13 cellular contexts compared by ENCODE assay signal in the genomic region with DNA sequence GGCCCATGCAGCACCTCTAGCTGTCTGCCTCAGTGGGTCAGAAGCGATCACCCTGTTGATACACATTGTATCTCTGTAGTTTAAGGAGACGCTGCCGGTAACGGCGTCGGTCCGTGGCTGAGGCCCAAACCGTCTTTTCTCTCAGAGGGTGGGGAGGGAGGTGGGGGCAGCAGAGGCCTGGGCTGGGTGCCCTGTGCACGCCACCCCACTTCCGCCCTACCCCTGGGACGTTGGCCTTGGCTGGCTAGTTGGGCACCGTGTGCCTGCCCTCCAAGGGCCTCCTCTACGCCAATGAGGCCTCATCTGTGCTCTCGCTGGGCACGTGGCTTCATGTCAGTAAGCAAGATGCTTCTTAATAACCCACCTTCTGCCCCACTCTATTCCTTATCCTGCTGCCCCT. TPM values are rescaled to one million over a fixed set of nuclear protein-coding genes. Genes with fewer than 3 reads are reported as not detected.
DNase-seq lines count a peak whose midpoint lies in the region; ATAC-seq, FAIRE-seq and TF ChIP-seq lines count a peak whose summit lies in the region.
"Had no signal": no experiment of that assay in that cellular context is flagged by ENCODE, and none has a peak within 500 bp of the region (broad histone marks: within the 10 kb centered on the region; RNA-seq: fewer than 3 reads in every experiment).

No MANE protein-coding gene starts in this region.

- H3K36me3 ChIP-seq in stomach (peaks cover 44 to 64% (median 57%) of the 10 kb centered on the region in 4 donors), small intestine (ENCODE audit: control insufficient read depth in 2 of 2, insufficient read depth in 2 of 2, low read length in 2 of 2) (peaks cover 31 to 32% of the 10 kb centered on the region in 2 donors)

- no peak for TF ChIP-seq POLR2A in stomach (IDR thresholded peaks at IDR 0.05)

- TF ChIP-seq EP300 in stomach (IDR thresholded peaks at IDR 0.05) = no peak

- H3K4me3 Mint-ChIP-seq in activated CD4-positive, alpha-beta memory T cell treated with anti-CD3 and anti-CD28 coated beads for 36 hours = no peak overlapping the region
- no peak overlapping the region for H3K4me3 Mint-ChIP-seq in immature natural killer cell

- no peak for FAIRE-seq in small intestine (lab: Jason Lieb, UNC)
- FAIRE-seq: islet of Langerhans had no signal

- no peaks in the 10 kb centered on the region for H3K27me3 Mint-ChIP-seq in activated CD4-positive, alpha-beta memory T cell treated with anti-CD3 and anti-CD28 coated beads for 36 hours
- peaks cover 8 to 22% (median 13%) of the 10 kb centered on the region in 3 donors for H3K27me3 Mint-ChIP-seq in immature natural killer cell (ENCODE audit: low read depth in 3 of 3)

- intact Hi-C loops in activated CD4-positive, alpha-beta memory T cell treated with anti-CD3 and anti-CD28 coated beads for 36 hours (cut with micrococcal nuclease) = no loop called here
- intact Hi-C loops in stomach (cut with DNase I; ENCODE audit: low total_unique reads) = no loop called here

- H3K36me3 Mint-ChIP-seq in activated CD4-positive, alpha-beta memory T cell treated with anti-CD3 and anti-CD28 coated beads for 36 hours = peaks cover 53% of the 10 kb centered on the region
- H3K36me3 Mint-ChIP-seq in immature natural killer cell = peaks cover 5 to 18% (median 10%) of the 10 kb centered on the region in 3 donors

- DNase-seq in activated CD8-positive, alpha-beta memory T cell treated with anti-CD3 and anti-CD28 coated beads, Interleukin-2, amount 50 U/mL, for 4 hours = peak; percentile 16
- no peak for DNase-seq in activated CD8-positive, alpha-beta memory T cell treated with anti-CD3 and anti-CD28 coated beads for 24 hours
- DNase-seq in activated CD4-positive, alpha-beta memory T cell treated with anti-CD3 and anti-CD28 coated beads for 36 hours = no peak
- DNase-seq in immature natural killer cell (no peak), stomach (no peak), small intestine (no peak), NCI-H187 treated with DMSO at 0.1 percent for 48 hours (lab: John Stamatoyannopoulos, UW) (no peak)
- DNase-seq: dermis blood vessel endothelial cell, DMS79 had no signal

- H3K4me1 Mint-ChIP-seq in activated CD4-positive, alpha-beta memory T cell treated with anti-CD3 and anti-CD28 coated beads for 36 hours (ENCODE audit: low read depth) = peaks cover 44% of the 10 kb centered on the region
- peaks cover 40 to 43% of the 10 kb centered on the region in 2 donors for H3K4me1 Mint-ChIP-seq in immature natural killer cell

- H3K27ac Mint-ChIP-seq in activated CD4-positive, alpha-beta memory T cell treated with anti-CD3 and anti-CD28 coated beads for 36 hours = peak overlapping the region; percentile 47
- peak overlapping the region; percentile 40 to 81 (median 66) for H3K27ac Mint-ChIP-seq in immature natural killer cell

- no peaks in the 10 kb centered on the region for H3K9me3 Mint-ChIP-seq in activated CD4-positive, alpha-beta memory T cell treated with anti-CD3 and anti-CD28 coated beads for 36 hours
- no peaks in the 10 kb centered on the region for H3K9me3 Mint-ChIP-seq in immature natural killer cell

- H3K27ac ChIP-seq in stomach (peak overlapping the region; percentile 53 to 97 (median 83)), small intestine (ENCODE audit: low read depth in 1 of 2, low read length in 1 of 2) (no peak overlapping the region)
- H3K27ac ChIP-seq: Peyer's patch had no signal

- H3K4me3 ChIP-seq in stomach (peak overlapping the region in 1 of 4 donors; percentile 85), small intestine (ENCODE audit: low read depth in 1 of 2, low read length in 2 of 2) (no peak overlapping the region)
- H3K4me3 ChIP-seq: HAP-1, Peyer's patch had no signal

- H3K27me3 ChIP-seq in stomach (no peaks in the 10 kb centered on the region), small intestine (ENCODE audit: control insufficient read depth in 2 of 2, insufficient read depth in 2 of 2, low read length in 2 of 2) (no peaks in the 10 kb centered on the region)
- H3K27me3 ChIP-seq: Peyer's patch had no signal

- POLR2A ChIA-PET in activated CD4-positive, alpha-beta memory T cell treated with anti-CD3 and anti-CD28 coated beads for 36 hours (lab: Charles Lee) = interaction anchor here (4.7 kb wide), 1 partner anchor 7 kb away, joined by 56 read pairs; the partner anchor contains the start of gene ZC3H12A

- 54 to 61% (median 56%) methylated on average over 13 to 15 of the region's 15 CpGs for WGBS in stomach, 5 donors
- WGBS in small intestine, 3 donors = 75 to 83% (median 79%) methylated on average over 15 of the region's 15 CpGs

- TF ChIP-seq CTCF in stomach (IDR thresholded peaks at IDR 0.05) = no peak

- ATAC-seq in GM18861 (IDR thresholded peaks at IDR 0.05; ENCODE audit: unreplicated experiment) = no peak

- H3K9me3 ChIP-seq in stomach (no peaks in the 10 kb centered on the region), small intestine (ENCODE audit: control insufficient read depth, low read depth) (no peaks in the 10 kb centered on the region)
- H3K9me3 ChIP-seq: HAP-1, Peyer's patch had no signal

- CTCF ChIA-PET in activated CD4-positive, alpha-beta memory T cell treated with anti-CD3 and anti-CD28 coated beads for 36 hours (lab: Charles Lee) = interaction anchor here (0.6 to 8.2 kb wide), 2 partner anchors 28 to 202 kb away, joined by 3 to 241 read pairs; no protein-coding TSS in a partner anchor

- H3K4me1 ChIP-seq in stomach (peaks cover 66 to 92% (median 80%) of the 10 kb centered on the region in 4 donors), small intestine (ENCODE audit: control insufficient read depth in 2 of 2, insufficient read depth in 1 of 2, low read depth in 1 of 2, low read length in 1 of 2) (peaks cover 5 to 15% of the 10 kb centered on the region in 2 donors)
- H3K4me1 ChIP-seq: HAP-1 had no signal

RNA-seq across cellular contexts. Expression of gene ZC3H12A, which starts 9.4 kb away (rescaled TPM):
- total RNA-seq in activated CD4-positive, alpha-beta memory T cell treated with anti-CD3 and anti-CD28 coated beads for 36 hours = 10 to 100 TPM; 39.0 to 40.8 TPM
- polyA plus RNA-seq in immature natural killer cell (10 to 100 TPM in 2 of 3 donors, 1 to 10 TPM in 1; 9.6 to 14.6 (median 13.1) TPM), stomach (10 to 100 TPM; 15.8 to 35.9 (median 22.1) TPM), small intestine (10 to 100 TPM; 12.4 to 24.6 (median 16.8) TPM)
- 10 to 100 TPM in 4 of 5 donors, 1 to 10 TPM in 1; 8.4 to 89.3 (median 38.4) TPM for total RNA-seq in stomach

RNA-seq across cellular contexts. Expression of gene MEAF6, which starts 30.8 kb away (rescaled TPM):
- total RNA-seq in activated CD4-positive, alpha-beta memory T cell treated with anti-CD3 and anti-CD28 coated beads for 36 hours = 10 to 100 TPM; 89.6 to 89.7 TPM
- polyA plus RNA-seq in immature natural killer cell = 100 to 1,000 TPM; 147 to 185 (median 181) TPM
- total RNA-seq in stomach = 10 to 100 TPM; 25.8 to 76.3 (median 68.7) TPM
- 10 to 100 TPM; 41.4 to 62.0 (median 45.5) TPM for polyA plus RNA-seq in stomach
- 10 to 100 TPM; 41.9 to 50.3 (median 47.5) TPM for polyA plus RNA-seq in small intestine

Comparison
In these comparisons a context has a peak if more than half of its experiments do, and no peak if none do; other contexts are left out.
1. H3K27ac ChIP-seq: peak in stomach (5 of 5); none in small intestine (0 of 2).